1 cellular context compared by ENCODE assay signal in the genomic region with DNA sequence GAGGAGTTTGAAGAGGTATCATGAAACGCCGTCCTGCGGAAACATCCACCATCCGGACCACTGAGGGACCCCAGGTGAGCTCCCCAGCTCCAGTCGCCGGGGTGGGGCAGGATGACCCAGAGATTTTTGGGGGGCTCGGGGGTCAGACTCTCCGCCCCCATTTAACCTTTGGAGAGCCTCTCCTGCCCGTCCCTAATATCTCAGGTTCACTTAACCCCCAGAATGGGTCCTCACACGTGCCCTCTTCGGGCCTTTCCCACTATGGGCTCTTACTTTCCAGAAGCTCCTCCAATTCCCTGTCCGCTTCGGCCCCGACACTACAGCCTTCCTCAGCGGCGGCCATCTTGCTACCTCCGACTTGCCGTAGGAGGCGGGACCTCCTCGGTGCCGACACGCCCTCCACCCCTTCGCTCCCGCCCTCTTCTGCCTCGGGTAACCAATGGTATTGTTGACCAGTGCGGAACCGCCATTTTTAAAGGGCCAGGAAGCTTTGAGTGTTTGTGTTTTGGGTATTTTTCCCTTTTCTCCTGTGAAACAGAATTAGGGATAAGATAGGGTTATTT.
A peak's percentile ranks its signal among the peaks of the same experiment; 100 is the strongest.
TF ChIP-seq lines count a peak whose summit lies in the region.

A gene with protein sequence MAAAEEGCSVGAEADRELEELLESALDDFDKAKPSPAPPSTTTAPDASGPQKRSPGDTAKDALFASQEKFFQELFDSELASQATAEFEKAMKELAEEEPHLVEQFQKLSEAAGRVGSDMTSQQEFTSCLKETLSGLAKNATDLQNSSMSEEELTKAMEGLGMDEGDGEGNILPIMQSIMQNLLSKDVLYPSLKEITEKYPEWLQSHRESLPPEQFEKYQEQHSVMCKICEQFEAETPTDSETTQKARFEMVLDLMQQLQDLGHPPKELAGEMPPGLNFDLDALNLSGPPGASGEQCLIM (minus strand): TSS at position 352 of the 563 bp plus-strand sequence. CDS start 9 bp downstream, at position 343.

TF ChIP-seq in K562, 482 proteins besides CTCF, POLR2A, EP300 and RAD21 (continued from another document and continues in another):
- TF ChIP-seq HMG20B (CRISPR knock-in tag; IDR thresholded peaks at IDR 0.05): no peak
- TF ChIP-seq CBX1 (IDR thresholded peaks at IDR 0.05; ENCODE audit: low read depth): 0 out of 2 replicates have a peak, but pooled peaks have one; percentile 53
- peak; percentile 54; the same call in 1 of the 2 replicates for TF ChIP-seq TOE1 (IDR thresholded peaks at IDR 0.05; ENCODE audit: borderline replicate concordance)
- TF ChIP-seq TOE1 (CRISPR knock-in tag; IDR thresholded peaks at IDR 0.05; ENCODE audit: borderline replicate concordance, low read depth): no peak
- TF ChIP-seq EGR1 (conservative IDR thresholded peaks at IDR 0.05): 0 out of 2 replicates have a peak, but pooled peaks have one; percentile 4
- TF ChIP-seq, protein P1, sequence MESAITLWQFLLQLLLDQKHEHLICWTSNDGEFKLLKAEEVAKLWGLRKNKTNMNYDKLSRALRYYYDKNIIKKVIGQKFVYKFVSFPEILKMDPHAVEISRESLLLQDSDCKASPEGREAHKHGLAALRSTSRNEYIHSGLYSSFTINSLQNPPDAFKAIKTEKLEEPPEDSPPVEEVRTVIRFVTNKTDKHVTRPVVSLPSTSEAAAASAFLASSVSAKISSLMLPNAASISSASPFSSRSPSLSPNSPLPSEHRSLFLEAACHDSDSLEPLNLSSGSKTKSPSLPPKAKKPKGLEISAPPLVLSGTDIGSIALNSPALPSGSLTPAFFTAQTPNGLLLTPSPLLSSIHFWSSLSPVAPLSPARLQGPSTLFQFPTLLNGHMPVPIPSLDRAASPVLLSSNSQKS (CRISPR knock-in tag; IDR thresholded peaks at IDR 0.05): no peak
- peak; percentile 73 for TF ChIP-seq KLF16 (IDR thresholded peaks at IDR 0.05)
- no peak for TF ChIP-seq CCAR2 (IDR thresholded peaks at IDR 0.05; ENCODE audit: low read depth, low read length)
- TF ChIP-seq ZKSCAN1 (IDR thresholded peaks at IDR 0.05; ENCODE audit: low read depth, low read length): peak; percentile 27; the same call in 1 of the 2 replicates
- peak; percentile 95 for TF ChIP-seq C11orf30 (IDR thresholded peaks at IDR 0.05; ENCODE audit: low read depth)
- TF ChIP-seq KAT8 (IDR thresholded peaks at IDR 0.05; ENCODE audit: low read depth): 0 out of 2 replicates have a peak, but pooled peaks have one; percentile 25
- TF ChIP-seq HDAC8 (tag; IDR thresholded peaks at IDR 0.05): no peak
- peak; percentile 84 for TF ChIP-seq RBFOX2 (IDR thresholded peaks at IDR 0.05; ENCODE audit: low read depth, low read length)
- TF ChIP-seq, protein P2, sequence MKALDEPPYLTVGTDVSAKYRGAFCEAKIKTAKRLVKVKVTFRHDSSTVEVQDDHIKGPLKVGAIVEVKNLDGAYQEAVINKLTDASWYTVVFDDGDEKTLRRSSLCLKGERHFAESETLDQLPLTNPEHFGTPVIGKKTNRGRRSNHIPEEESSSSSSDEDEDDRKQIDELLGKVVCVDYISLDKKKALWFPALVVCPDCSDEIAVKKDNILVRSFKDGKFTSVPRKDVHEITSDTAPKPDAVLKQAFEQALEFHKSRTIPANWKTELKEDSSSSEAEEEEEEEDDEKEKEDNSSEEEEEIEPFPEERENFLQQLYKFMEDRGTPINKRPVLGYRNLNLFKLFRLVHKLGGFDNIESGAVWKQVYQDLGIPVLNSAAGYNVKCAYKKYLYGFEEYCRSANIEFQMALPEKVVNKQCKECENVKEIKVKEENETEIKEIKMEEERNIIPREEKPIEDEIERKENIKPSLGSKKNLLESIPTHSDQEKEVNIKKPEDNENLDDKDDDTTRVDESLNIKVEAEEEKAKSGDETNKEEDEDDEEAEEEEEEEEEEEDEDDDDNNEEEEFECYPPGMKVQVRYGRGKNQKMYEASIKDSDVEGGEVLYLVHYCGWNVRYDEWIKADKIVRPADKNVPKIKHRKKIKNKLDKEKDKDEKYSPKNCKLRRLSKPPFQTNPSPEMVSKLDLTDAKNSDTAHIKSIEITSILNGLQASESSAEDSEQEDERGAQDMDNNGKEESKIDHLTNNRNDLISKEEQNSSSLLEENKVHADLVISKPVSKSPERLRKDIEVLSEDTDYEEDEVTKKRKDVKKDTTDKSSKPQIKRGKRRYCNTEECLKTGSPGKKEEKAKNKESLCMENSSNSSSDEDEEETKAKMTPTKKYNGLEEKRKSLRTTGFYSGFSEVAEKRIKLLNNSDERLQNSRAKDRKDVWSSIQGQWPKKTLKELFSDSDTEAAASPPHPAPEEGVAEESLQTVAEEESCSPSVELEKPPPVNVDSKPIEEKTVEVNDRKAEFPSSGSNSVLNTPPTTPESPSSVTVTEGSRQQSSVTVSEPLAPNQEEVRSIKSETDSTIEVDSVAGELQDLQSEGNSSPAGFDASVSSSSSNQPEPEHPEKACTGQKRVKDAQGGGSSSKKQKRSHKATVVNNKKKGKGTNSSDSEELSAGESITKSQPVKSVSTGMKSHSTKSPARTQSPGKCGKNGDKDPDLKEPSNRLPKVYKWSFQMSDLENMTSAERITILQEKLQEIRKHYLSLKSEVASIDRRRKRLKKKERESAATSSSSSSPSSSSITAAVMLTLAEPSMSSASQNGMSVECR (CRISPR knock-in tag; IDR thresholded peaks at IDR 0.05): peak; percentile 91
- TF ChIP-seq POLR2H (tag; IDR thresholded peaks at IDR 0.05; ENCODE audit: low read depth): peak; percentile 54; the same call in 1 of the 2 replicates
- TF ChIP-seq, protein P3, sequence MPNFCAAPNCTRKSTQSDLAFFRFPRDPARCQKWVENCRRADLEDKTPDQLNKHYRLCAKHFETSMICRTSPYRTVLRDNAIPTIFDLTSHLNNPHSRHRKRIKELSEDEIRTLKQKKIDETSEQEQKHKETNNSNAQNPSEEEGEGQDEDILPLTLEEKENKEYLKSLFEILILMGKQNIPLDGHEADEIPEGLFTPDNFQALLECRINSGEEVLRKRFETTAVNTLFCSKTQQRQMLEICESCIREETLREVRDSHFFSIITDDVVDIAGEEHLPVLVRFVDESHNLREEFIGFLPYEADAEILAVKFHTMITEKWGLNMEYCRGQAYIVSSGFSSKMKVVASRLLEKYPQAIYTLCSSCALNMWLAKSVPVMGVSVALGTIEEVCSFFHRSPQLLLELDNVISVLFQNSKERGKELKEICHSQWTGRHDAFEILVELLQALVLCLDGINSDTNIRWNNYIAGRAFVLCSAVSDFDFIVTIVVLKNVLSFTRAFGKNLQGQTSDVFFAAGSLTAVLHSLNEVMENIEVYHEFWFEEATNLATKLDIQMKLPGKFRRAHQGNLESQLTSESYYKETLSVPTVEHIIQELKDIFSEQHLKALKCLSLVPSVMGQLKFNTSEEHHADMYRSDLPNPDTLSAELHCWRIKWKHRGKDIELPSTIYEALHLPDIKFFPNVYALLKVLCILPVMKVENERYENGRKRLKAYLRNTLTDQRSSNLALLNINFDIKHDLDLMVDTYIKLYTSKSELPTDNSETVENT (CRISPR knock-in tag; IDR thresholded peaks at IDR 0.05): peak; percentile 61; the same call in 1 of the 2 replicates
- TF ChIP-seq, protein P4, sequence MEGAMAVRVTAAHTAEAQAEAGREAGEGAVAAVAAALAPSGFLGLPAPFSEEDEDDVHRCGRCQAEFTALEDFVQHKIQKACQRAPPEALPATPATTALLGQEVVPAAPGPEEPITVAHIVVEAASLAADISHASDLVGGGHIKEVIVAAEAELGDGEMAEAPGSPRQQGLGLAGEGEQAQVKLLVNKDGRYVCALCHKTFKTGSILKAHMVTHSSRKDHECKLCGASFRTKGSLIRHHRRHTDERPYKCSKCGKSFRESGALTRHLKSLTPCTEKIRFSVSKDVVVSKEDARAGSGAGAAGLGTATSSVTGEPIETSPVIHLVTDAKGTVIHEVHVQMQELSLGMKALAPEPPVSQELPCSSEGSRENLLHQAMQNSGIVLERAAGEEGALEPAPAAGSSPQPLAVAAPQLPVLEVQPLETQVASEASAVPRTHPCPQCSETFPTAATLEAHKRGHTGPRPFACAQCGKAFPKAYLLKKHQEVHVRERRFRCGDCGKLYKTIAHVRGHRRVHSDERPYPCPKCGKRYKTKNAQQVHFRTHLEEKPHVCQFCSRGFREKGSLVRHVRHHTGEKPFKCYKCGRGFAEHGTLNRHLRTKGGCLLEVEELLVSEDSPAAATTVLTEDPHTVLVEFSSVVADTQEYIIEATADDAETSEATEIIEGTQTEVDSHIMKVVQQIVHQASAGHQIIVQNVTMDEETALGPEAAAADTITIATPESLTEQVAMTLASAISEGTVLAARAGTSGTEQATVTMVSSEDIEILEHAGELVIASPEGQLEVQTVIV (CRISPR knock-in tag; IDR thresholded peaks at IDR 0.05; ENCODE audit: borderline replicate concordance): no peak
- no peak for TF ChIP-seq ELF2 (CRISPR knock-in tag; IDR thresholded peaks at IDR 0.05)
- TF ChIP-seq, protein P5, sequence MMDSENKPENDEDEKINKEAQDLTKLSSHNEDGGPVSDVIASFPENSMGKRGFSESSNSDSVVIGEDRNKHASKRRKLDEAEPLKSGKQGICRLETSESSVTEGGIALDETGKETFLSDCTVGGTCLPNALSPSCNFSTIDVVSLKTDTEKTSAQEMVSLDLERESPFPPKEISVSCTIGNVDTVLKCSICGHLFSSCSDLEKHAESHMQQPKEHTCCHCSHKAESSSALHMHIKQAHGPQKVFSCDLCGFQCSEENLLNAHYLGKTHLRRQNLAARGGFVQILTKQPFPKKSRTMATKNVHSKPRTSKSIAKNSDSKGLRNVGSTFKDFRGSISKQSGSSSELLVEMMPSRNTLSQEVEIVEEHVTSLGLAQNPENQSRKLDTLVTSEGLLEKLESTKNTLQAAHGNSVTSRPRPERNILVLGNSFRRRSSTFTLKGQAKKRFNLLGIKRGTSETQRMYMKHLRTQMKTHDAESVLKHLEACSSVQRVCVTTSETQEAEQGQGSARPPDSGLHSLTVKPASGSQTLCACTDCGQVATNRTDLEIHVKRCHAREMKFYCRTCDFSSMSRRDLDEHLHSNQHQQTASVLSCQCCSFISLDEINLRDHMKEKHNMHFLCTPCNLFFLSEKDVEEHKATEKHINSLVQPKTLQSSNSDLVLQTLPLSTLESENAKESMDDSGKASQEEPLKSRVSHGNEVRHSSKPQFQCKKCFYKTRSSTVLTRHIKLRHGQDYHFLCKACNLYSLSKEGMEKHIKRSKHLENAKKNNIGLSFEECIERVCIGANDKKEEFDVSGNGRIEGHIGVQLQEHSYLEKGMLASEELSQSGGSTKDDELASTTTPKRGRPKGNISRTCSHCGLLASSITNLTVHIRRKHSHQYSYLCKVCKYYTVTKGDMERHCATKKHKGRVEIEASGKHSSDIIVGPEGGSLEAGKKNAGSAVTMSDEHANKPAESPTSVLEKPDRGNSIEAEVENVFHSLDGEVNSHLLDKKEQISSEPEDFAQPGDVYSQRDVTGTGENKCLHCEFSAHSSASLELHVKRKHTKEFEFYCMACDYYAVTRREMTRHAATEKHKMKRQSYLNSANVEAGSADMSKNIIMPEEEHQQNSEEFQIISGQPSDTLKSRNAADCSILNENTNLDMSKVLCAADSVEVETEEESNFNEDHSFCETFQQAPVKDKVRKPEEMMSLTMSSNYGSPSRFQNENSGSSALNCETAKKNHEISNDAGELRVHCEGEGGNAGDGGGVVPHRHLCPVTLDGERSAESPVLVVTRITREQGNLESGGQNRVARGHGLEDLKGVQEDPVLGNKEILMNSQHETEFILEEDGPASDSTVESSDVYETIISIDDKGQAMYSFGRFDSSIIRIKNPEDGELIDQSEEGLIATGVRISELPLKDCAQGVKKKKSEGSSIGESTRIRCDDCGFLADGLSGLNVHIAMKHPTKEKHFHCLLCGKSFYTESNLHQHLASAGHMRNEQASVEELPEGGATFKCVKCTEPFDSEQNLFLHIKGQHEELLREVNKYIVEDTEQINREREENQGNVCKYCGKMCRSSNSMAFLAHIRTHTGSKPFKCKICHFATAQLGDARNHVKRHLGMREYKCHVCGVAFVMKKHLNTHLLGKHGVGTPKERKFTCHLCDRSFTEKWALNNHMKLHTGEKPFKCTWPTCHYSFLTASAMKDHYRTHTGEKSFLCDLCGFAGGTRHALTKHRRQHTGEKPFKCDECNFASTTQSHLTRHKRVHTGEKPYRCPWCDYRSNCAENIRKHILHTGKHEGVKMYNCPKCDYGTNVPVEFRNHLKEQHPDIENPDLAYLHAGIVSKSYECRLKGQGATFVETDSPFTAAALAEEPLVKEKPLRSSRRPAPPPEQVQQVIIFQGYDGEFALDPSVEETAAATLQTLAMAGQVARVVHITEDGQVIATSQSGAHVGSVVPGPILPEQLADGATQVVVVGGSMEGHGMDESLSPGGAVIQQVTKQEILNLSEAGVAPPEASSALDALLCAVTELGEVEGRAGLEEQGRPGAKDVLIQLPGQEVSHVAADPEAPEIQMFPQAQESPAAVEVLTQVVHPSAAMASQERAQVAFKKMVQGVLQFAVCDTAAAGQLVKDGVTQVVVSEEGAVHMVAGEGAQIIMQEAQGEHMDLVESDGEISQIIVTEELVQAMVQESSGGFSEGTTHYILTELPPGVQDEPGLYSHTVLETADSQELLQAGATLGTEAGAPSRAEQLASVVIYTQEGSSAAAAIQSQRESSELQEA (IDR thresholded peaks at IDR 0.05; ENCODE audit: low read depth): peak; percentile 96
- peak; percentile 78 for TF ChIP-seq POLR2B (IDR thresholded peaks at IDR 0.05; ENCODE audit: low read depth, partially characterized antibody)
- peak; percentile 60 for TF ChIP-seq RBBP5 (IDR thresholded peaks at IDR 0.05; ENCODE audit: borderline replicate concordance, insufficient read depth, low read length, poor library complexity, severe bottlenecking)
- peak; percentile 39; the same call in 1 of the 2 replicates for TF ChIP-seq ATF7 (IDR thresholded peaks at IDR 0.05)
- peak; percentile 92 for TF ChIP-seq POLR2AphosphoS5 (IDR thresholded peaks at IDR 0.05; ENCODE audit: control insufficient read depth, insufficient read depth, low read depth, low read length)
- peak; percentile 81 for TF ChIP-seq LCOR (CRISPR knock-in tag; IDR thresholded peaks at IDR 0.05)
- no peak for TF ChIP-seq ZC3H11A (IDR thresholded peaks at IDR 0.05; ENCODE audit: low read depth, low read length)
- TF ChIP-seq, protein P6, sequence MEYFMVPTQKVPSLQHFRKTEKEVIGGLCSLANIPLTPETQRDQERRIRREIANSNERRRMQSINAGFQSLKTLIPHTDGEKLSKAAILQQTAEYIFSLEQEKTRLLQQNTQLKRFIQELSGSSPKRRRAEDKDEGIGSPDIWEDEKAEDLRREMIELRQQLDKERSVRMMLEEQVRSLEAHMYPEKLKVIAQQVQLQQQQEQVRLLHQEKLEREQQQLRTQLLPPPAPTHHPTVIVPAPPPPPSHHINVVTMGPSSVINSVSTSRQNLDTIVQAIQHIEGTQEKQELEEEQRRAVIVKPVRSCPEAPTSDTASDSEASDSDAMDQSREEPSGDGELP (CRISPR knock-in tag; IDR thresholded peaks at IDR 0.05; ENCODE audit: borderline replicate concordance): peak; percentile 55; the same call in 1 of the 2 replicates
- TF ChIP-seq PHF20 (IDR thresholded peaks at IDR 0.05; ENCODE audit: partially characterized antibody): peak; percentile 82
- peak; percentile 84 for TF ChIP-seq TBP (optimal IDR thresholded peaks at IDR 0.05; ENCODE audit: low read depth, low read length)
- 0 out of 2 replicates have a peak, but pooled peaks have one; percentile 30 for TF ChIP-seq GABPB1 (CRISPR knock-in tag; IDR thresholded peaks at IDR 0.05)
- TF ChIP-seq, protein P7, sequence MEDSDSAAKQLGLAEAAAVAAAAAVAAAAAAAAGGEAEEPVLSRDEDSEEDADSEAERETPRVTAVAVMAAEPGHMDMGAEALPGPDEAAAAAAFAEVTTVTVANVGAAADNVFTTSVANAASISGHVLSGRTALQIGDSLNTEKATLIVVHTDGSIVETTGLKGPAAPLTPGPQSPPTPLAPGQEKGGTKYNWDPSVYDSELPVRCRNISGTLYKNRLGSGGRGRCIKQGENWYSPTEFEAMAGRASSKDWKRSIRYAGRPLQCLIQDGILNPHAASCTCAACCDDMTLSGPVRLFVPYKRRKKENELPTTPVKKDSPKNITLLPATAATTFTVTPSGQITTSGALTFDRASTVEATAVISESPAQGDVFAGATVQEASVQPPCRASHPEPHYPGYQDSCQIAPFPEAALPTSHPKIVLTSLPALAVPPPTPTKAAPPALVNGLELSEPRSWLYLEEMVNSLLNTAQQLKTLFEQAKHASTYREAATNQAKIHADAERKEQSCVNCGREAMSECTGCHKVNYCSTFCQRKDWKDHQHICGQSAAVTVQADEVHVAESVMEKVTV (CRISPR knock-in tag; IDR thresholded peaks at IDR 0.05): no peak
- no peak for TF ChIP-seq NFIX (CRISPR knock-in tag; IDR thresholded peaks at IDR 0.05; ENCODE audit: low read depth)
